In genomic region chr18:48345596-48345995, GRCh38 we compare ENCODE assay signal across 9 cellular contexts.
DNase-seq lines count a peak whose midpoint lies in the region; ATAC-seq and TF ChIP-seq lines count a peak whose summit lies in the region.
"Had no signal": no experiment of that assay in that cellular context is flagged by ENCODE, and none has a peak within 500 bp of the region (broad histone marks: within the 10 kb centered on the region; RNA-seq: fewer than 3 reads in every experiment).

No MANE protein-coding gene starts in this region.

- H3K27me3 ChIP-seq in adipocyte (replicated peaks; ENCODE audit: control insufficient read depth, insufficient read depth, low read length) (peaks cover 8% of the 10 kb centered on the region), ovary (no peaks in the 10 kb centered on the region)

- ATAC-seq in left colon = peak; percentile 88
- no peak for ATAC-seq in HG03045 (IDR thresholded peaks at IDR 0.05; ENCODE audit: unreplicated experiment)
- ATAC-seq in activated CD4-positive, CD25-positive, alpha-beta regulatory T cell treated with anti-CD3 and anti-CD28 coated beads, Interleukin-2, amount 50 U/mL, for 24 hours = no peak

- intact Hi-C loops in left colon (cut with DNase I, micrococcal nuclease) (no loop called here), ovary (cut with DNase I) (loop anchor here in 1 of 4 donors (5.0 to 10.0 kb wide), 2 partner anchors 62 to 311 kb away; partner anchors contain the start of gene ZBTB7C)

- H3K4me3 ChIP-seq in AG10803 (ENCODE audit: low read length) (no peak overlapping the region), adipocyte (ENCODE audit: low read length) (no peak overlapping the region), ovary (no peak overlapping the region)

- DNase-seq in AG10803 (ENCODE audit: low read depth) (peak; percentile 6), HPDE6-E6E7 (ENCODE audit: extremely low spot score) (peak; percentile 37), adipocyte (ENCODE audit: low read depth) (peak; percentile 16), left colon (peak in 1 of 2 donors; percentile 52), ovary (no peak)
- DNase-seq in stimulated activated CD4-positive, alpha-beta T cell treated with anti-CD3 and anti-CD28 coated beads, Interleukin-12 subunit alpha, Interleukin-12 subunit beta, amount 100 ng/mL, for 4 hours = no peak
- DNase-seq: KBM-7 had no signal

- no peak overlapping the region for H3K9ac ChIP-seq in adipocyte (ENCODE audit: low read length)

- TF ChIP-seq EP300 in ovary (IDR thresholded peaks at IDR 0.05) = no peak

- no peak for TF ChIP-seq POLR2A in ovary (IDR thresholded peaks at IDR 0.05)

- H3K36me3 ChIP-seq in adipocyte (ENCODE audit: control insufficient read depth, insufficient read depth, low read length, severe bottlenecking) (no peaks in the 10 kb centered on the region), ovary (no peaks in the 10 kb centered on the region)

- 77 to 88% (median 87%) methylated on average over 2 of the region's 2 CpGs for WGBS in ovary, 3 donors

- H3K9me3 ChIP-seq in adipocyte (ENCODE audit: control insufficient read depth, low read length) (no peaks in the 10 kb centered on the region), ovary (no peaks in the 10 kb centered on the region)

- no peak overlapping the region for H3K27ac ChIP-seq in ovary

- H3K4me1 ChIP-seq in adipocyte (ENCODE audit: control insufficient read depth, insufficient read depth, low read length) (peaks cover 12% of the 10 kb centered on the region), ovary (ENCODE audit: insufficient read depth) (peaks cover 5% of the 10 kb centered on the region)

- TF ChIP-seq CTCF in AG10803 (conservative IDR thresholded peaks at IDR 0.05; ENCODE audit: low read length) (peak; percentile 49), ovary (IDR thresholded peaks at IDR 0.05) (no peak)

Comparison
In these comparisons a context has a peak if more than half of its experiments do, and no peak if none do; other contexts are left out.
1. DNase-seq: peak in AG10803 (single experiment), HPDE6-E6E7 (single experiment) and adipocyte (single experiment); none in ovary (0 of 5) and stimulated activated CD4-positive, alpha-beta T cell treated with anti-CD3 and anti-CD28 coated beads, Interleukin-12 subunit alpha, Interleukin-12 subunit beta, amount 100 ng/mL, for 4 hours (single experiment).